ENCODE assay signal across 21 cellular contexts in the genomic region with DNA sequence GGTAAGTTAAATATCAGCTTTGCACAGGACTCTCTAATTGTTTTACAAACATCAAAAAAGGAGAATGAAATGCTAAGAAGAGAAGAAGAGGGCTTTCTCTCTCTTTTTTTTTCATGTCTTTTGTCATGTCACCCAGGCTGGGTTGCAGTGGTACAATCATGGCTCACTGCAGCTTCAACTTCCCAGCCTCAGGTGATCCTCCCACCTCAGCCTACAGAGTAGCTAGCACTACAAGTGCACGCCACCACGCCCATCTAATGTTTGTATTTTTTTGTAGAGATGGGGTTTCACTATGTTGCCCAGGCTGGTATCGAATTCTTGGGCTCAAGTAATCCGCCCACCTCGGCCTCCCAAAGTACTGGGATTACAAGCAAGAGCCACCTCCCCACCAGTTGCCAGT.
"Had no signal": no experiment of that assay in that cellular context is flagged by ENCODE, and none has a peak within 500 bp of the region (broad histone marks: within the 10 kb centered on the region; RNA-seq: fewer than 3 reads in every experiment).

No MANE protein-coding gene starts in this region.

- H3K4me3 ChIP-seq: cardiac muscle cell, coronary artery, gastroesophageal sphincter, hepatocyte, neural progenitor cell, pancreas, testis had no signal

- ATAC-seq: gastroesophageal sphincter; left ventricle myocardium superior; SK-N-SH treated with all-trans-retinoic acid at 6 μM for 48 hours; stimulated activated naive CD8-positive, alpha-beta T cell treated with anti-CD3 and anti-CD28 coated beads, Interleukin-15, Interleukin-2, amounts not matched to agents 100 U/mL and 50 U/mL, for 24 hours had no signal

- H3K36me3 ChIP-seq: cardiac muscle cell, gastroesophageal sphincter, pancreas had no signal

- H3K27me3 ChIP-seq: cardiac muscle cell, gastroesophageal sphincter, hepatocyte, neural progenitor cell, pancreas, testis had no signal

- H3K27ac Mint-ChIP-seq: neural progenitor cell had no signal

- DNase-seq: activated CD4-positive, alpha-beta T cell treated with anti-CD3 and anti-CD28 coated beads, Interleukin-2, amount 50 U/mL, for 48 hours; activated CD4-positive, CD25-positive, alpha-beta regulatory T cell; activated CD8-positive, alpha-beta memory T cell treated with anti-CD3 and anti-CD28 coated beads, Interleukin-2, amount 50 U/mL, for 48 hours; activated effector memory CD4-positive, alpha-beta T cell treated with anti-CD3 and anti-CD28 coated beads, Interleukin-2, amount 50 U/mL, for 16 hours; effector memory CD4-positive, alpha-beta T cell; kidney; left ventricle myocardium superior; mesenchymal stem cell; pancreas; stimulated activated CD4-positive, alpha-beta T cell treated with anti-CD3 and anti-CD28 coated beads, Interleukin-4, amount 100 ng/mL, for 1 hour; stimulated activated CD8-positive, alpha-beta memory T cell treated with anti-CD3 and anti-CD28 coated beads, Interleukin-4, amount 100 ng/mL, for 48 hours; stimulated activated naive CD8-positive, alpha-beta T cell treated with anti-CD3 and anti-CD28 coated beads, Interleukin-15, Interleukin-2, amounts not matched to agents 100 U/mL and 50 U/mL, for 24 hours; T-helper 2 cell; testis had no signal

- H3K9me3 ChIP-seq: gastroesophageal sphincter, pancreas, testis had no signal

- H3K27ac ChIP-seq: cardiac muscle cell, coronary artery, epithelial cell of prostate, gastroesophageal sphincter, hepatocyte, neural progenitor cell, pancreas, testis had no signal

- H3K4me3 Mint-ChIP-seq: neural progenitor cell had no signal
